Comparison of ENCODE assay signal across 33 cellular contexts in genomic region chr2:30759481-30759880, GRCh38. TPM values are rescaled to one million over a fixed set of nuclear protein-coding genes. Genes with fewer than 3 reads are reported as not detected.
"Had no signal": no experiment of that assay in that cellular context is flagged by ENCODE, and none has a peak within 500 bp of the region (broad histone marks: within the 10 kb centered on the region; RNA-seq: fewer than 3 reads in every experiment).

No MANE protein-coding gene starts in this region.

- H3K27ac Mint-ChIP-seq: activated B cell treated with CpG ODN at 0.5 μM for 24 hours; activated CD8-positive, alpha-beta T cell treated with anti-CD3 and anti-CD28 coated beads for 36 hours; activated naive CD8-positive, alpha-beta T cell; activated T-helper 1 cell treated with anti-CD3 and anti-CD28 coated beads, Interleukin-12 subunit alpha, Interleukin-12 subunit beta, Interleukin-2, Interleukin-4 antibody, amounts not matched to agents 30 ng/mL and 10 ng/mL and 1 ng/mL, durations not matched to agents 14 hours and 24 hours and 36 hours; activated T-helper 2 cell treated with anti-CD3 and anti-CD28 coated beads, Interferon-gamma antibody, Interleukin-2, Interleukin-4, amounts not matched to agents 10 μg/mL and 5 μg/mL and 100 μg/mL, durations not matched to agents 14 hours and 24 hours and 36 hours; effector memory CD8-positive, alpha-beta T cell; T-helper 17 cell; T-helper 2 cell treated with Interferon-gamma antibody and Interleukin-4, amounts not matched to agents 5 μg/mL and 100 μg/mL, for 36 hours had no signal

- H3K27ac ChIP-seq: brain microvascular endothelial cell, esophagus muscularis mucosa, foreskin keratinocyte, gastrocnemius medialis, WERI-Rb-1 had no signal

- H3K4me1 Mint-ChIP-seq: central memory CD8-positive, alpha-beta T cell had no signal

- H3K36me3 Mint-ChIP-seq: activated naive CD8-positive, alpha-beta T cell had no signal

- H3K36me3 ChIP-seq: brain microvascular endothelial cell, esophagus muscularis mucosa, gastrocnemius medialis, WERI-Rb-1 had no signal

- H3K27me3 ChIP-seq: brain microvascular endothelial cell had no signal

- H3K9me3 Mint-ChIP-seq: activated B cell treated with CpG ODN at 0.5 μM for 24 hours; activated CD8-positive, alpha-beta T cell treated with anti-CD3 and anti-CD28 coated beads for 36 hours; activated T-cell treated with anti-CD3 and anti-CD28 coated beads, Interleukin-2, amount 50 U/mL, for 4 hours; activated T-helper 1 cell treated with anti-CD3 and anti-CD28 coated beads, Interleukin-12 subunit alpha, Interleukin-12 subunit beta, Interleukin-2, Interleukin-4 antibody, amounts not matched to agents 30 ng/mL and 10 ng/mL and 1 ng/mL, durations not matched to agents 14 hours and 24 hours and 36 hours; activated T-helper 2 cell treated with anti-CD3 and anti-CD28 coated beads, Interferon-gamma antibody, Interleukin-2, Interleukin-4, amounts not matched to agents 10 μg/mL and 5 μg/mL and 100 μg/mL, durations not matched to agents 14 hours and 24 hours and 36 hours; central memory CD8-positive, alpha-beta T cell; effector memory CD8-positive, alpha-beta T cell; T-helper 2 cell treated with Interferon-gamma antibody and Interleukin-4, amounts not matched to agents 5 μg/mL and 100 μg/mL, for 36 hours had no signal

- H3K9me3 ChIP-seq: esophagus muscularis mucosa, gastrocnemius medialis had no signal

- DNase-seq: activated B cell treated with CpG ODN at 0.5 μM for 24 hours; activated CD4-positive, alpha-beta T cell treated with anti-CD3 and anti-CD28 coated beads for 48 hours; activated CD4-positive, alpha-beta T cell treated with anti-CD3 and anti-CD28 coated beads, Interleukin-2, amount 50 U/mL, for 1 hour; activated CD4-positive, alpha-beta T cell treated with anti-CD3 and anti-CD28 coated beads, Interleukin-2, amount 50 U/mL, for 48 hours; activated CD8-positive, alpha-beta memory T cell treated with anti-CD3 and anti-CD28 coated beads for 24 hours; activated CD8-positive, alpha-beta T cell treated with anti-CD3 and anti-CD28 coated beads for 36 hours; activated gamma-delta T cell treated with Interleukin-2 at 50 U/mL for 16 hours; activated naive CD4-positive, alpha-beta T cell treated with anti-CD3 and anti-CD28 coated beads, Interleukin-2, amount 50 U/mL, for 16 hours; activated naive CD4-positive, alpha-beta T cell treated with Interleukin-2 at 50 U/mL for 16 hours; activated T-cell treated with anti-CD3 and anti-CD28 coated beads, Interleukin-2, amount 50 U/mL, for 4 hours; amniotic stem cell; anterior cingulate cortex; brain microvascular endothelial cell; cortex of kidney; dermis blood vessel endothelial cell; effector CD4-positive, alpha-beta T cell; effector memory CD8-positive, alpha-beta T cell; erythroblast; foreskin keratinocyte; gastrocnemius medialis; glutamatergic neuron; T-helper 1 cell; T-helper 17 cell; T1000; WERI-Rb-1 had no signal

- H3K4me3 Mint-ChIP-seq: activated B cell treated with CpG ODN at 0.5 μM for 24 hours; activated CD8-positive, alpha-beta T cell treated with anti-CD3 and anti-CD28 coated beads for 36 hours; activated naive CD8-positive, alpha-beta T cell; activated T-cell treated with anti-CD3 and anti-CD28 coated beads, Interleukin-2, amount 50 U/mL, for 4 hours; activated T-helper 1 cell treated with anti-CD3 and anti-CD28 coated beads, Interleukin-12 subunit alpha, Interleukin-12 subunit beta, Interleukin-2, Interleukin-4 antibody, amounts not matched to agents 30 ng/mL and 10 ng/mL and 1 ng/mL, durations not matched to agents 14 hours and 24 hours and 36 hours; central memory CD8-positive, alpha-beta T cell; effector memory CD8-positive, alpha-beta T cell; T-helper 17 cell; T-helper 2 cell treated with Interferon-gamma antibody and Interleukin-4, amounts not matched to agents 5 μg/mL and 100 μg/mL, for 36 hours had no signal

- H3K4me1 ChIP-seq: esophagus muscularis mucosa, foreskin keratinocyte, gastrocnemius medialis had no signal

- H3K4me3 ChIP-seq: esophagus muscularis mucosa, gastrocnemius medialis had no signal

RNA-seq across cellular contexts. Expression of gene CAPN13, which starts 47.8 kb away (rescaled TPM):
- total RNA-seq: activated B cell treated with CpG ODN at 0.5 μM for 24 hours; activated CD8-positive, alpha-beta T cell treated with anti-CD3 and anti-CD28 coated beads for 36 hours; activated T-helper 1 cell treated with anti-CD3 and anti-CD28 coated beads, Interleukin-12 subunit alpha, Interleukin-12 subunit beta, Interleukin-2, Interleukin-4 antibody, amounts not matched to agents 30 ng/mL and 10 ng/mL and 1 ng/mL, durations not matched to agents 14 hours and 24 hours and 36 hours; activated T-helper 2 cell treated with anti-CD3 and anti-CD28 coated beads, Interferon-gamma antibody, Interleukin-2, Interleukin-4, amounts not matched to agents 10 μg/mL and 5 μg/mL and 100 μg/mL, durations not matched to agents 14 hours and 24 hours and 36 hours; astrocyte; cardiac septum; dermis blood vessel endothelial cell; esophagus muscularis mucosa; foreskin keratinocyte; T-helper 17 cell had no signal
- polyA plus RNA-seq: foreskin keratinocyte had no signal
